In genomic region chr2:17780546-17780945, GRCh38 we compare ENCODE assay signal across 25 cellular contexts. TPM values are rescaled to one million over a fixed set of nuclear protein-coding genes. Genes with fewer than 3 reads are reported as not detected.
DNase-seq lines count a peak whose midpoint lies in the region; TF ChIP-seq lines count a peak whose summit lies in the region.
"Had no signal": no experiment of that assay in that cellular context is flagged by ENCODE, and none has a peak within 500 bp of the region (broad histone marks: within the 10 kb centered on the region; RNA-seq: fewer than 3 reads in every experiment).

No MANE protein-coding gene starts in this region.

- 92 to 100% (median 95%) methylated on average over 1 of the region's 1 CpG for WGBS in adrenal gland, 4 donors

- H3K27ac ChIP-seq in adrenal gland: no peak overlapping the region
- H3K27ac ChIP-seq: BLaER1 treated with 17β-estradiol and CSF1 and Interleukin-3, amounts not matched to agents 10 nM and 100 nM; HL-60 had no signal

- intact Hi-C loops in adrenal gland (cut with DNase I): no loop called here

- no peaks in the 10 kb centered on the region for H3K36me3 ChIP-seq in adrenal gland (replicated peaks in 1 of 2)

- H3K4me3 ChIP-seq in adrenal gland: no peak overlapping the region
- H3K4me3 ChIP-seq: BLaER1 treated with 17β-estradiol and CSF1 and Interleukin-3, amounts not matched to agents 10 nM and 100 nM had no signal

- TF ChIP-seq CTCF in adrenal gland (IDR thresholded peaks at IDR 0.05): no peak

- TF ChIP-seq POLR2A in adrenal gland (IDR thresholded peaks at IDR 0.05): no peak

- no peaks in the 10 kb centered on the region for H3K27me3 ChIP-seq in adrenal gland
- H3K27me3 ChIP-seq: BLaER1 treated with 17β-estradiol and CSF1 and Interleukin-3, amounts not matched to agents 10 nM and 100 nM had no signal

- DNase-seq in amniotic epithelial cell (ENCODE audit: low read depth) (peak; percentile 25), foreskin melanocyte (peak; percentile 29), non-pigmented ciliary epithelial cell (ENCODE audit: low read depth) (peak; percentile 35), cerebellar nuclear complex (lab: John Stamatoyannopoulos, UW) (no peak), adrenal gland (no peak), NCI-H146 (lab: John Stamatoyannopoulos, UW) (no peak)
- DNase-seq in activated CD4-positive, CD25-positive, alpha-beta regulatory T cell treated with anti-CD3 and anti-CD28 coated beads, Interleukin-2, amount 50 U/mL, for 72 hours: no peak
- DNase-seq: ACHN; Caco-2; CD4-positive, alpha-beta memory T cell; DND-41; GOT3; HCEC 1CT; KG1; NCI-H1092; NCI-H1436; NCI-H1930; NCI-H226; NCI-H510A treated with DMSO at 0.1 percent for 48 hours; NCI-H748 treated with DMSO at 0.1 percent for 48 hours; SIG-M5 had no signal

- H3K4me1 ChIP-seq in adrenal gland (replicated peaks in 1 of 2): no peaks in the 10 kb centered on the region
- H3K4me1 ChIP-seq: BLaER1 treated with 17β-estradiol and CSF1 and Interleukin-3, amounts not matched to agents 10 nM and 100 nM; Caco-2 had no signal

- no peaks in the 10 kb centered on the region for H3K9me3 ChIP-seq in adrenal gland (replicated peaks in 1 of 3)
- H3K9me3 ChIP-seq: Caco-2 had no signal

RNA-seq across cellular contexts. Expression of gene GEN1, which starts 26.6 kb away (rescaled TPM):
- 10 to 100 TPM in 2 of 8 donors, 1 to 10 TPM in 6; 1.5 to 20.1 (median 4.2) TPM for total RNA-seq in adrenal gland
- 1 to 10 TPM; 2.9 to 5.4 (median 5.3) TPM for polyA plus RNA-seq in adrenal gland

RNA-seq across cellular contexts. Expression of gene SMC6, which starts 26.9 kb away (rescaled TPM):
- 1 to 10 TPM; 4.2 to 9.4 (median 7.3) TPM for total RNA-seq in adrenal gland
- polyA plus RNA-seq in adrenal gland: 1 to 10 TPM; 4.8 to 10.0 (median 6.8) TPM

RNA-seq across cellular contexts. Expression of gene MSGN1, which starts 35.7 kb away (rescaled TPM):
- total RNA-seq in adrenal gland: not detected
- polyA plus RNA-seq in adrenal gland: not detected
- total RNA-seq: Caco-2; CD4-positive, alpha-beta memory T cell; HepG2; HT-29 had no signal
- polyA plus RNA-seq: CD4-positive, alpha-beta memory T cell; HepG2 had no signal

Comparison
In these comparisons a context has a peak if more than half of its experiments do, and no peak if none do; other contexts are left out.
1. DNase-seq: peak in amniotic epithelial cell (single experiment), foreskin melanocyte (single experiment) and non-pigmented ciliary epithelial cell (single experiment); none in cerebellar nuclear complex (0 of 2), activated CD4-positive, CD25-positive, alpha-beta regulatory T cell treated with anti-CD3 and anti-CD28 coated beads, Interleukin-2, amount 50 U/mL, for 72 hours (single experiment), adrenal gland (0 of 7) and NCI-H146 (single experiment).